10 cellular contexts compared by ENCODE assay signal in genomic region chr19:50836543-50837195, GRCh38. TPM values are rescaled to one million over a fixed set of nuclear protein-coding genes. Genes with fewer than 3 reads are reported as not detected.
DNase-seq lines count a peak whose midpoint lies in the region; ATAC-seq and TF ChIP-seq lines count a peak whose summit lies in the region.
"Had no signal": no experiment of that assay in that cellular context is flagged by ENCODE, and none has a peak within 500 bp of the region (broad histone marks: within the 10 kb centered on the region; RNA-seq: fewer than 3 reads in every experiment).

No MANE protein-coding gene starts in this region.

- no peaks in the 10 kb centered on the region for H3K9me3 ChIP-seq in CD4-positive, CD25-positive, alpha-beta regulatory T cell (ENCODE audit: control insufficient read depth in 2 of 2, low read length in 2 of 2)
- H3K9me3 ChIP-seq in HUES6 (ENCODE audit: control insufficient read depth, insufficient read depth, low read depth, low read length) (no peaks in the 10 kb centered on the region), breast epithelium (no peaks in the 10 kb centered on the region)

- H3K9me3 Mint-ChIP-seq in CD4-positive, CD25-positive, alpha-beta regulatory T cell = peaks cover 0 to 2% (median 0%) of the 10 kb centered on the region in 7 donors
- H3K9me3 Mint-ChIP-seq in nephron = peaks cover 3% of the 10 kb centered on the region

- H3K4me1 Mint-ChIP-seq in CD4-positive, CD25-positive, alpha-beta regulatory T cell = peaks cover 0 to 18% (median 11%) of the 10 kb centered on the region in 4 donors
- no peaks in the 10 kb centered on the region for H3K4me1 Mint-ChIP-seq in nephron

- no peak for TF ChIP-seq POLR2A in breast epithelium (IDR thresholded peaks at IDR 0.05)

- DNase-seq in CD4-positive, CD25-positive, alpha-beta regulatory T cell = no peak
- DNase-seq in breast epithelium (ENCODE audit: low spot score in 2 of 2) (no peak), NCI-H774 (lab: John Stamatoyannopoulos, UW) (no peak), activated gamma-delta T cell treated with Interleukin-2 at 50 U/mL for 16 hours (no peak), NCI-H1694 treated with DMSO at 0.1 percent for 48 hours (lab: John Stamatoyannopoulos, UW) (no peak), globus pallidus (ENCODE audit: low spot score) (no peak)
- DNase-seq: GF-D8 had no signal

- no peak overlapping the region for H3K4me3 ChIP-seq in CD4-positive, CD25-positive, alpha-beta regulatory T cell (ENCODE audit: low read depth, low read length)
- H3K4me3 ChIP-seq in HUES6 (ENCODE audit: low read depth, low read length) (peak overlapping the region; percentile 96), breast epithelium (peak overlapping the region in 2 of 3 donors; percentile 55 to 62)

- TF ChIP-seq CTCF in breast epithelium (IDR thresholded peaks at IDR 0.05) (no peak), nephron (IDR thresholded peaks at IDR 0.05; ENCODE audit: unreplicated experiment in 3 of 3) (no peak)

- no peak overlapping the region for H3K27ac Mint-ChIP-seq in CD4-positive, CD25-positive, alpha-beta regulatory T cell
- peak overlapping the region in 1 of 3 experiments; percentile 63 for H3K27ac Mint-ChIP-seq in nephron

- H3K4me1 ChIP-seq in CD4-positive, CD25-positive, alpha-beta regulatory T cell (ENCODE audit: control insufficient read depth, insufficient read depth, low read length, poor library complexity, severe bottlenecking) = peaks cover 15% of the 10 kb centered on the region
- H3K4me1 ChIP-seq in HUES6 (ENCODE audit: control insufficient read depth, insufficient read depth, low read length) (peaks cover 6% of the 10 kb centered on the region), breast epithelium (no peaks in the 10 kb centered on the region)

- H3K9ac ChIP-seq in HUES6 (ENCODE audit: low read length) = no peak overlapping the region

- H3K36me3 Mint-ChIP-seq in CD4-positive, CD25-positive, alpha-beta regulatory T cell = no peaks in the 10 kb centered on the region
- H3K36me3 Mint-ChIP-seq in nephron (ENCODE audit: low read depth) = no peaks in the 10 kb centered on the region

- no peak for ATAC-seq in CD4-positive, CD25-positive, alpha-beta regulatory T cell (ENCODE audit: low read depth in 2 of 2)

- intact Hi-C loops in breast epithelium (cut with DNase I; ENCODE audit: low total_unique reads) = no loop called here

- H3K27me3 ChIP-seq in CD4-positive, CD25-positive, alpha-beta regulatory T cell (ENCODE audit: control insufficient read depth, insufficient read depth, low read length) = no peaks in the 10 kb centered on the region
- H3K27me3 ChIP-seq in HUES6 (ENCODE audit: control insufficient read depth, insufficient read depth, low read length) = peaks cover 77% of the 10 kb centered on the region
- peaks cover 0 to 20% of the 10 kb centered on the region in 2 donors for H3K27me3 ChIP-seq in breast epithelium

- H3K36me3 ChIP-seq in CD4-positive, CD25-positive, alpha-beta regulatory T cell (ENCODE audit: control insufficient read depth, insufficient read depth, low read length) = no peaks in the 10 kb centered on the region
- H3K36me3 ChIP-seq in HUES6 (ENCODE audit: control insufficient read depth, insufficient read depth, low read length) = no peaks in the 10 kb centered on the region
- H3K36me3 ChIP-seq in breast epithelium = no peaks in the 10 kb centered on the region

- peaks cover 40% of the 10 kb centered on the region for H3K27me3 Mint-ChIP-seq in CD4-positive, CD25-positive, alpha-beta regulatory T cell
- peaks cover 58% of the 10 kb centered on the region for H3K27me3 Mint-ChIP-seq in nephron (ENCODE audit: low read depth)

- peak overlapping the region; percentile 81 to 96 (median 90) for H3K4me3 Mint-ChIP-seq in CD4-positive, CD25-positive, alpha-beta regulatory T cell
- peak overlapping the region; percentile 85 to 90 (median 88) for H3K4me3 Mint-ChIP-seq in nephron

- H3K27ac ChIP-seq in CD4-positive, CD25-positive, alpha-beta regulatory T cell (ENCODE audit: insufficient read depth, low read length, poor library complexity, severe bottlenecking) = no peak overlapping the region
- H3K27ac ChIP-seq in HUES6 (ENCODE audit: low read depth, low read length) = no peak overlapping the region
- no peak overlapping the region for H3K27ac ChIP-seq in breast epithelium

RNA-seq across cellular contexts. Expression of gene KLK15, which starts 3.3 kb away (rescaled TPM):
- not detected for total RNA-seq in CD4-positive, CD25-positive, alpha-beta regulatory T cell
- polyA plus RNA-seq in CD4-positive, CD25-positive, alpha-beta regulatory T cell = not detected
- not detected for total RNA-seq in breast epithelium
- total RNA-seq: M059J had no signal

RNA-seq across cellular contexts. Expression of gene KLK1, which starts 13.1 kb away (rescaled TPM):
- total RNA-seq in CD4-positive, CD25-positive, alpha-beta regulatory T cell = 0.47 TPM
- under 1 TPM in 1 of 4 donors, not detected in 3; 0.48 TPM for polyA plus RNA-seq in CD4-positive, CD25-positive, alpha-beta regulatory T cell
- total RNA-seq in breast epithelium = under 1 TPM in 2 of 3 donors, not detected in 1; 0.33 to 0.44 TPM
- total RNA-seq: M059J had no signal

RNA-seq across cellular contexts. Expression of gene KLK3, which starts 18.0 kb away (rescaled TPM):
- total RNA-seq in CD4-positive, CD25-positive, alpha-beta regulatory T cell = not detected
- polyA plus RNA-seq in CD4-positive, CD25-positive, alpha-beta regulatory T cell = not detected
- 10 to 100 TPM in 1 of 3 donors, under 1 TPM in 1, not detected in 1; 0.32 to 45.2 TPM for total RNA-seq in breast epithelium
- total RNA-seq: M059J had no signal

RNA-seq across cellular contexts. Expression of gene KLK2, which starts 36.6 kb away (rescaled TPM):
- total RNA-seq in CD4-positive, CD25-positive, alpha-beta regulatory T cell = not detected
- polyA plus RNA-seq in CD4-positive, CD25-positive, alpha-beta regulatory T cell = not detected
- 10 to 100 TPM in 1 of 3 donors, under 1 TPM in 2; 0.44 to 14.7 (median 0.48) TPM for total RNA-seq in breast epithelium
- total RNA-seq: M059J had no signal

RNA-seq across cellular contexts. Expression of gene ACP4, which starts 46.5 kb away (rescaled TPM):
- total RNA-seq in CD4-positive, CD25-positive, alpha-beta regulatory T cell = not detected
- not detected for polyA plus RNA-seq in CD4-positive, CD25-positive, alpha-beta regulatory T cell
- total RNA-seq in breast epithelium = not detected
- total RNA-seq: M059J had no signal
